In the genomic region with DNA sequence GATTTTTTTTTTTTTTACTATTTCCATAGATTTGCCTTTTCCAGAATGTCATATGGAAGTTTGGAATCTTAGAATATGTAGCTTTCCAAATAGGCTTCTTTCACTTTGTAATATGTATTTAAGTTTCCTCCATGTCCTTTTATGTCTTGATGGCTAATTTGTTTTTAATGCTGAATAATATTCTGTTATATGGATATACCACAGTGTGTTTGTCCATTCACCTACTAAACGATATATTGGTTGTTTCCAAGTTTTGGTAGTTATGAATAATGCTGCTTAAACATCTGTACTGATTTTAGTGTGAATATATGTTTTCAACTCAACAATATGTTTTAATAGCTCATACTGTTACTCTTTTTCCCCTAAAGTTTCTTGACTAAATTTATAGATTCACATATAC, we compare ENCODE assay signal across 34 cellular contexts.
"Had no signal": no experiment of that assay in that cellular context is flagged by ENCODE, and none has a peak within 500 bp of the region (broad histone marks: within the 10 kb centered on the region; RNA-seq: fewer than 3 reads in every experiment).

No MANE protein-coding gene starts in this region.

- H3K9me3 ChIP-seq: MG63 had no signal

- H3K36me3 ChIP-seq: MG63 had no signal

- H3K4me3 ChIP-seq: MG63 had no signal

- H3K27ac ChIP-seq: KMS-11 had no signal

- H3K9ac ChIP-seq: KMS-11 had no signal

- DNase-seq: Karpas-422, Kasumi-1, MG63, MM.1S, MV-4-11, NCI-H1048, NCI-H1092, NCI-H1092 treated with DMSO at 0.1 percent for 48 hours, NCI-H1105, NCI-H1105 treated with DMSO at 0.1 percent for 48 hours, NCI-H1417, NCI-H1417 treated with DMSO at 0.1 percent for 48 hours, NCI-H1436, NCI-H1436 treated with DMSO at 0.1 percent for 48 hours, NCI-H146, NCI-H1694, NCI-H1694 treated with DMSO at 0.1 percent for 48 hours, NCI-H187, NCI-H187 treated with DMSO at 0.1 percent for 48 hours, NCI-H1930, NCI-H2029, NCI-H2029 treated with DMSO at 0.1 percent for 48 hours, NCI-H2081, NCI-H2081 treated with DMSO at 0.1 percent for 48 hours, NCI-H2107, NCI-H2171, NCI-H2171 treated with DMSO at 0.1 percent for 48 hours, NCI-H2227 treated with DMSO at 0.1 percent for 48 hours, NCI-H226, NCI-H345, NCI-H446, NCI-H510A, NCI-H510A treated with DMSO at 0.1 percent for 48 hours had no signal

- H3K4me2 ChIP-seq: KMS-11 had no signal

- H3K27me3 ChIP-seq: MG63 had no signal
